Comparison of ENCODE assay signal across 20 cellular contexts in genomic region chr2:24016853-24017703, GRCh38. TPM values are rescaled to one million over a fixed set of nuclear protein-coding genes. Genes with fewer than 3 reads are reported as not detected.
"Had no signal": no experiment of that assay in that cellular context is flagged by ENCODE, and none has a peak within 500 bp of the region (broad histone marks: within the 10 kb centered on the region; RNA-seq: fewer than 3 reads in every experiment).

No MANE protein-coding gene starts in this region.

- H3K79me2 ChIP-seq: hepatocyte had no signal

- H3K4me2 ChIP-seq: hepatocyte, smooth muscle cell had no signal

- DNase-seq: activated CD4-positive, alpha-beta T cell treated with anti-CD3 and anti-CD28 coated beads for 1 hour; activated gamma-delta T cell; activated T-cell treated with anti-CD3 and anti-CD28 coated beads, Interleukin-2, amount 50 U/mL, for 72 hours; effector CD8-positive, alpha-beta T cell; midbrain; nephron progenitor cell; stimulated activated CD4-positive, alpha-beta T cell treated with anti-CD3 and anti-CD28 coated beads, Interleukin-4, amount 100 ng/mL, for 1 hour; stimulated activated naive CD8-positive, alpha-beta T cell treated with anti-CD3 and anti-CD28 coated beads, Interleukin-15, amount 100 ng/mL, for 72 hours; T-helper 2 cell; transverse colon had no signal

- H3K36me3 ChIP-seq: ascending aorta, suprapubic skin, transverse colon, vagina had no signal

- H2AFZ ChIP-seq: hepatocyte had no signal

- H3K9me3 ChIP-seq: ascending aorta, suprapubic skin, transverse colon, vagina had no signal

- H3K27me3 ChIP-seq: ascending aorta, hepatocyte, suprapubic skin, vagina had no signal

- ATAC-seq: activated T-cell treated with anti-CD3 and anti-CD28 coated beads, Interleukin-2, amount 50 U/mL, for 72 hours had no signal

- H3K27ac ChIP-seq: ascending aorta, hepatocyte, suprapubic skin, transverse colon, vagina, VCaP had no signal

- H3K4me1 ChIP-seq: ascending aorta, suprapubic skin, transverse colon, vagina had no signal

- H3K4me3 ChIP-seq: ascending aorta, hepatocyte, smooth muscle cell, suprapubic skin, transverse colon, vagina had no signal

RNA-seq across cellular contexts. Expression of gene MFSD2B, which starts 7.2 kb away (rescaled TPM):
- total RNA-seq: ascending aorta, bronchial epithelial cell, chondrocyte, glomerular endothelial cell, hepatocyte, omental fat pad, smooth muscle cell, vagina had no signal

RNA-seq across cellular contexts. Expression of gene FKBP1B, which starts 32.5 kb away (rescaled TPM):
- total RNA-seq: ascending aorta had no signal
